ENCODE assay signal across 26 cellular contexts in genomic region chr16:80902306-80903154, GRCh38.
"Had no signal": no experiment of that assay in that cellular context is flagged by ENCODE, and none has a peak within 500 bp of the region (broad histone marks: within the 10 kb centered on the region; RNA-seq: fewer than 3 reads in every experiment).

No MANE protein-coding gene starts in this region.

- ATAC-seq: left cardiac atrium; left lung; lower lobe of right lung; naive thymus-derived CD8-positive, alpha-beta T cell; pancreas; right cardiac atrium; stimulated activated memory B cell treated with anti-CD40 and anti-IgM and Interleukin-4, amounts not matched to agents 10 μg/mL and 1 μg/mL and 100 μg/mL, for 72 hours; stimulated activated naive CD8-positive, alpha-beta T cell treated with anti-CD3 and anti-CD28 coated beads, Interleukin-15, amount 100 ng/mL, for 72 hours had no signal

- DNase-seq: kidney glomerular epithelial cell; left cardiac atrium; left lung; lower lobe of right lung; mammary epithelial cell; mesenchymal stem cell; naive thymus-derived CD8-positive, alpha-beta T cell; nucleus accumbens; pancreas; posterior cingulate gyrus; retina; right cardiac atrium; sigmoid colon; stimulated activated CD4-positive, alpha-beta T cell treated with anti-CD3 and anti-CD28 coated beads, Interleukin-1b, Interleukin-23, amount 100 ng/mL, for 48 hours; stimulated activated CD4-positive, alpha-beta T cell treated with anti-CD3 and anti-CD28 coated beads, Interleukin-2, amount 100 ng/mL, for 48 hours; stimulated activated CD4-positive, alpha-beta T cell treated with anti-CD3 and anti-CD28 coated beads, Interleukin-4, amount 100 ng/mL, for 4 hours; stimulated activated CD8-positive, alpha-beta memory T cell treated with anti-CD3 and anti-CD28 coated beads, Interleukin-4, amount 100 ng/mL, for 48 hours; stimulated activated naive CD4-positive, alpha-beta T cell treated with Interleukin-2 at 50 U/mL for 16 hours; stimulated activated naive CD8-positive, alpha-beta T cell treated with anti-CD3 and anti-CD28 coated beads, Interleukin-15, amount 100 ng/mL, for 72 hours; substantia nigra; uterus had no signal

- H3K4me2 ChIP-seq: hepatocyte, smooth muscle cell had no signal

- H3K4me3 ChIP-seq: hepatocyte, left lung, lower lobe of right lung, pancreas, prostate gland, sigmoid colon, smooth muscle cell, tibial nerve, uterus had no signal

- H3K27me3 ChIP-seq: hepatocyte, left lung, pancreas, sigmoid colon, tibial nerve, uterus had no signal

- H2AFZ ChIP-seq: hepatocyte had no signal

- H3K4me1 ChIP-seq: left lung, lower lobe of right lung, uterus had no signal

- H3K9me3 ChIP-seq: left lung, lower lobe of right lung, pancreas, prostate gland, sigmoid colon, tibial nerve, uterus had no signal

- H3K27ac ChIP-seq: hepatocyte, left lung, lower lobe of right lung, pancreas, prostate gland, sigmoid colon, tibial nerve, uterus had no signal

- H3K36me3 ChIP-seq: left lung, lower lobe of right lung, pancreas, prostate gland, sigmoid colon, tibial nerve, uterus had no signal
